In the genomic region with DNA sequence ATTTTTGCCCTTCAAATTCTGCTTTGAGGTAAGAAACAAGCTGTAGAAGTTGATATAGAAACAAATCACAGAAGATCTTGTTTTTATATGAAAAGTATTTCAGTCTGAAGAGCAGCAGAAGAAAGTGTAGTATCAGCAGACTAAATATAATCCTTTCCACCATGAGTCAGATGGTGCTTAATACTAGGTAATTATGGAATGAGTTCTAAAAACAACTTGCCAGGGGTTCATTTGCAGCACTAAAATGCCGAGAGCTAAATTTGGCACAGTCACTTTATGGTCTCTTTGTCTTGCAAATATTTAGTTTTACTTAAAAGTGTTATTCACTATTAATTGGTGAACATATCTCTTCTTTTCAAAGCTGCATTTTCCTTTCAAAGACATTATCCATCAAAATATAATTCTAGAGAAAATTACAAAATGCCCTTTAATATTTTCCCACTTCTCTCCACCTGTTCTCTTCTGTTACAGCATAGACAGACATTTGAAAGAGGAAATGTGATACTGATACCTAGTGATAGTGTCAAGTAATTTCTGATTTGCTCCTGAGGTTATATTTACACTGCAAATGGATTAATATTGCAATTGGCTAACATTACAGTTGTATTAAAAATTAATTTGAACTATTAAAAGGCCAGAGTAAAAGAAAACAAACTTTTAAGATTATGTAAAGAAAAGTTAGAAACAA, we compare ENCODE assay signal across 17 cellular contexts. TPM values are rescaled to one million over a fixed set of nuclear protein-coding genes. Genes with fewer than 3 reads are reported as not detected.
"Had no signal": no experiment of that assay in that cellular context is flagged by ENCODE, and none has a peak within 500 bp of the region (broad histone marks: within the 10 kb centered on the region; RNA-seq: fewer than 3 reads in every experiment).

No MANE protein-coding gene starts in this region.

- FAIRE-seq: frontal cortex had no signal

- DNase-seq: activated CD4-positive, alpha-beta T cell treated with anti-CD3 and anti-CD28 coated beads, Interleukin-2, amount 50 U/mL, for 1 hour; activated naive CD4-positive, alpha-beta T cell treated with anti-CD3 and anti-CD28 coated beads, Interleukin-2, amount 50 U/mL, for 16 hours; activated T-cell treated with anti-CD3 and anti-CD28 coated beads, Interleukin-2, amount 50 U/mL, for 1 hour; adrenal gland; colonic mucosa; posterior cingulate gyrus; stimulated activated CD4-positive, alpha-beta T cell treated with anti-CD3 and anti-CD28 coated beads, Interleukin-4, amount 100 ng/mL, for 1 hour; stimulated activated CD8-positive, alpha-beta memory T cell treated with anti-CD3 and anti-CD28 coated beads, Interleukin-4, amount 100 ng/mL, for 48 hours; stimulated activated naive CD8-positive, alpha-beta T cell treated with anti-CD3 and anti-CD28 coated beads, Interleukin-15, Interleukin-2, amounts not matched to agents 100 U/mL and 50 U/mL, for 24 hours; upper lobe of left lung had no signal

- H3K9me3 Mint-ChIP-seq: T-helper 2 cell treated with Interferon-gamma antibody and Interleukin-4, amounts not matched to agents 5 μg/mL and 100 μg/mL, for 36 hours had no signal

- H3K27ac Mint-ChIP-seq: T-helper 2 cell treated with Interferon-gamma antibody and Interleukin-4, amounts not matched to agents 5 μg/mL and 100 μg/mL, for 36 hours had no signal

- ATAC-seq: sciatic nerve; stimulated activated naive CD8-positive, alpha-beta T cell treated with anti-CD3 and anti-CD28 coated beads, Interleukin-15, Interleukin-2, amounts not matched to agents 100 U/mL and 50 U/mL, for 24 hours had no signal

- H3K4me3 Mint-ChIP-seq: T-helper 2 cell treated with Interferon-gamma antibody and Interleukin-4, amounts not matched to agents 5 μg/mL and 100 μg/mL, for 36 hours had no signal

RNA-seq across cellular contexts. Expression of gene MYL1, which starts 5.3 kb away (rescaled TPM):
- total RNA-seq: colonic mucosa, fibroblast of lung, frontal cortex, kidney epithelial cell, liver, sciatic nerve, suprapubic skin, upper lobe of left lung had no signal
